In genomic region chr14:72776701-72777255, GRCh38 we compare ENCODE assay signal across 1 cellular context.
TF ChIP-seq lines count a peak whose summit lies in the region.

No MANE protein-coding gene starts in this region.

TF ChIP-seq in HepG2, 621 proteins besides CTCF, POLR2A, EP300 and RAD21 (continued from another document and continues in another):
- TF ChIP-seq KDM3A (CRISPR knock-in tag; IDR thresholded peaks at IDR 0.05; ENCODE audit: low read depth) (peak; percentile 80), KMT2B (CRISPR knock-in tag; IDR thresholded peaks at IDR 0.05) (peak; percentile 38; the same call in 1 of the 2 replicates), MZF1 (CRISPR knock-in tag; IDR thresholded peaks at IDR 0.05; ENCODE audit: borderline replicate concordance) (0 out of 2 replicates have a peak, but pooled peaks have one; percentile 52), HNF4G (IDR thresholded peaks at IDR 0.05; ENCODE audit: borderline replicate concordance, low read depth, low read length) (peak; percentile 97), HNF4G (CRISPR knock-in tag; IDR thresholded peaks at IDR 0.05; ENCODE audit: borderline replicate concordance, low read depth) (peak; percentile 88; the same call in 1 of the 2 replicates), RBM39 (IDR thresholded peaks at IDR 0.05; ENCODE audit: low read depth, low read length, poor library complexity, severe bottlenecking) (no peak), ZNF781 (CRISPR knock-in tag; IDR thresholded peaks at IDR 0.05; ENCODE audit: borderline replicate concordance, not compliant biosample characterization) (peak; percentile 22), ZNF574 (CRISPR knock-in tag; IDR thresholded peaks at IDR 0.05) (peak; percentile 62), RFXANK (CRISPR knock-in tag; IDR thresholded peaks at IDR 0.05) (0 out of 2 replicates have a peak, but pooled peaks have one; percentile 47), ZNF567 (CRISPR knock-in tag; IDR thresholded peaks at IDR 0.05; ENCODE audit: borderline replicate concordance) (no peak), TOPORS (CRISPR knock-in tag; IDR thresholded peaks at IDR 0.05) (no peak), ZNF644 (CRISPR knock-in tag; IDR thresholded peaks at IDR 0.05; ENCODE audit: low read depth) (peak; percentile 83; the same call in 1 of the 2 replicates), ZBTB7A (CRISPR knock-in tag; IDR thresholded peaks at IDR 0.05) (peak; percentile 76; the same call in 1 of the 2 replicates), PAWR (CRISPR knock-in tag; IDR thresholded peaks at IDR 0.05; ENCODE audit: borderline replicate concordance) (no peak), ATF5 (CRISPR knock-in tag; IDR thresholded peaks at IDR 0.05; ENCODE audit: low read depth) (peak; percentile 43; the same call in 1 of the 2 replicates), NFKBIZ (CRISPR knock-in tag; IDR thresholded peaks at IDR 0.05) (peak; percentile 82; the same call in 1 of the 2 replicates), FOXP1 (IDR thresholded peaks at IDR 0.05) (no peak), FOXP1 (CRISPR knock-in tag; IDR thresholded peaks at IDR 0.05) (peak; percentile 90), ZNF407 (CRISPR knock-in tag; IDR thresholded peaks at IDR 0.05; ENCODE audit: not compliant biosample characterization) (no peak), SRF (IDR thresholded peaks at IDR 0.05; ENCODE audit: low read depth, low read length) (0 out of 2 replicates have a peak, but pooled peaks have one; percentile 25)
- TF ChIP-seq, protein P1, sequence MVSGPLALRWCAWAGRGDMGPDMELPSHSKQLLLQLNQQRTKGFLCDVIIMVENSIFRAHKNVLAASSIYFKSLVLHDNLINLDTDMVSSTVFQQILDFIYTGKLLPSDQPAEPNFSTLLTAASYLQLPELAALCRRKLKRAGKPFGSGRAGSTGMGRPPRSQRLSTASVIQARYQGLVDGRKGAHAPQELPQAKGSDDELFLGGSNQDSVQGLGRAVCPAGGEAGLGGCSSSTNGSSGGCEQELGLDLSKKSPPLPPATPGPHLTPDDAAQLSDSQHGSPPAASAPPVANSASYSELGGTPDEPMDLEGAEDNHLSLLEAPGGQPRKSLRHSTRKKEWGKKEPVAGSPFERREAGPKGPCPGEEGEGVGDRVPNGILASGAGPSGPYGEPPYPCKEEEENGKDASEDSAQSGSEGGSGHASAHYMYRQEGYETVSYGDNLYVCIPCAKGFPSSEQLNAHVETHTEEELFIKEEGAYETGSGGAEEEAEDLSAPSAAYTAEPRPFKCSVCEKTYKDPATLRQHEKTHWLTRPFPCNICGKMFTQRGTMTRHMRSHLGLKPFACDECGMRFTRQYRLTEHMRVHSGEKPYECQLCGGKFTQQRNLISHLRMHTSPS (CRISPR knock-in tag; IDR thresholded peaks at IDR 0.05; ENCODE audit: low read depth), result peak; percentile 77; the same call in 1 of the 2 replicates
- TF ChIP-seq, protein P2, sequence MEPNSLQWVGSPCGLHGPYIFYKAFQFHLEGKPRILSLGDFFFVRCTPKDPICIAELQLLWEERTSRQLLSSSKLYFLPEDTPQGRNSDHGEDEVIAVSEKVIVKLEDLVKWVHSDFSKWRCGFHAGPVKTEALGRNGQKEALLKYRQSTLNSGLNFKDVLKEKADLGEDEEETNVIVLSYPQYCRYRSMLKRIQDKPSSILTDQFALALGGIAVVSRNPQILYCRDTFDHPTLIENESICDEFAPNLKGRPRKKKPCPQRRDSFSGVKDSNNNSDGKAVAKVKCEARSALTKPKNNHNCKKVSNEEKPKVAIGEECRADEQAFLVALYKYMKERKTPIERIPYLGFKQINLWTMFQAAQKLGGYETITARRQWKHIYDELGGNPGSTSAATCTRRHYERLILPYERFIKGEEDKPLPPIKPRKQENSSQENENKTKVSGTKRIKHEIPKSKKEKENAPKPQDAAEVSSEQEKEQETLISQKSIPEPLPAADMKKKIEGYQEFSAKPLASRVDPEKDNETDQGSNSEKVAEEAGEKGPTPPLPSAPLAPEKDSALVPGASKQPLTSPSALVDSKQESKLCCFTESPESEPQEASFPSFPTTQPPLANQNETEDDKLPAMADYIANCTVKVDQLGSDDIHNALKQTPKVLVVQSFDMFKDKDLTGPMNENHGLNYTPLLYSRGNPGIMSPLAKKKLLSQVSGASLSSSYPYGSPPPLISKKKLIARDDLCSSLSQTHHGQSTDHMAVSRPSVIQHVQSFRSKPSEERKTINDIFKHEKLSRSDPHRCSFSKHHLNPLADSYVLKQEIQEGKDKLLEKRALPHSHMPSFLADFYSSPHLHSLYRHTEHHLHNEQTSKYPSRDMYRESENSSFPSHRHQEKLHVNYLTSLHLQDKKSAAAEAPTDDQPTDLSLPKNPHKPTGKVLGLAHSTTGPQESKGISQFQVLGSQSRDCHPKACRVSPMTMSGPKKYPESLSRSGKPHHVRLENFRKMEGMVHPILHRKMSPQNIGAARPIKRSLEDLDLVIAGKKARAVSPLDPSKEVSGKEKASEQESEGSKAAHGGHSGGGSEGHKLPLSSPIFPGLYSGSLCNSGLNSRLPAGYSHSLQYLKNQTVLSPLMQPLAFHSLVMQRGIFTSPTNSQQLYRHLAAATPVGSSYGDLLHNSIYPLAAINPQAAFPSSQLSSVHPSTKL (CRISPR knock-in tag; IDR thresholded peaks at IDR 0.05), result peak; percentile 96
- TF ChIP-seq, protein P3, sequence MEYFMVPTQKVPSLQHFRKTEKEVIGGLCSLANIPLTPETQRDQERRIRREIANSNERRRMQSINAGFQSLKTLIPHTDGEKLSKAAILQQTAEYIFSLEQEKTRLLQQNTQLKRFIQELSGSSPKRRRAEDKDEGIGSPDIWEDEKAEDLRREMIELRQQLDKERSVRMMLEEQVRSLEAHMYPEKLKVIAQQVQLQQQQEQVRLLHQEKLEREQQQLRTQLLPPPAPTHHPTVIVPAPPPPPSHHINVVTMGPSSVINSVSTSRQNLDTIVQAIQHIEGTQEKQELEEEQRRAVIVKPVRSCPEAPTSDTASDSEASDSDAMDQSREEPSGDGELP (IDR thresholded peaks at IDR 0.05; ENCODE audit: borderline replicate concordance, low read depth), result peak; percentile 88
- TF ChIP-seq, protein P4, sequence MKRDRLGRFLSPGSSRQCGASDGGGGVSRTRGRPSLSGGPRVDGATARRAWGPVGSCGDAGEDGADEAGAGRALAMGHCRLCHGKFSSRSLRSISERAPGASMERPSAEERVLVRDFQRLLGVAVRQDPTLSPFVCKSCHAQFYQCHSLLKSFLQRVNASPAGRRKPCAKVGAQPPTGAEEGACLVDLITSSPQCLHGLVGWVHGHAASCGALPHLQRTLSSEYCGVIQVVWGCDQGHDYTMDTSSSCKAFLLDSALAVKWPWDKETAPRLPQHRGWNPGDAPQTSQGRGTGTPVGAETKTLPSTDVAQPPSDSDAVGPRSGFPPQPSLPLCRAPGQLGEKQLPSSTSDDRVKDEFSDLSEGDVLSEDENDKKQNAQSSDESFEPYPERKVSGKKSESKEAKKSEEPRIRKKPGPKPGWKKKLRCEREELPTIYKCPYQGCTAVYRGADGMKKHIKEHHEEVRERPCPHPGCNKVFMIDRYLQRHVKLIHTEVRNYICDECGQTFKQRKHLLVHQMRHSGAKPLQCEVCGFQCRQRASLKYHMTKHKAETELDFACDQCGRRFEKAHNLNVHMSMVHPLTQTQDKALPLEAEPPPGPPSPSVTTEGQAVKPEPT (CRISPR knock-in tag; IDR thresholded peaks at IDR 0.05; ENCODE audit: low read depth), result 0 out of 2 replicates have a peak, but pooled peaks have one; percentile 39
- TF ChIP-seq, protein P5, sequence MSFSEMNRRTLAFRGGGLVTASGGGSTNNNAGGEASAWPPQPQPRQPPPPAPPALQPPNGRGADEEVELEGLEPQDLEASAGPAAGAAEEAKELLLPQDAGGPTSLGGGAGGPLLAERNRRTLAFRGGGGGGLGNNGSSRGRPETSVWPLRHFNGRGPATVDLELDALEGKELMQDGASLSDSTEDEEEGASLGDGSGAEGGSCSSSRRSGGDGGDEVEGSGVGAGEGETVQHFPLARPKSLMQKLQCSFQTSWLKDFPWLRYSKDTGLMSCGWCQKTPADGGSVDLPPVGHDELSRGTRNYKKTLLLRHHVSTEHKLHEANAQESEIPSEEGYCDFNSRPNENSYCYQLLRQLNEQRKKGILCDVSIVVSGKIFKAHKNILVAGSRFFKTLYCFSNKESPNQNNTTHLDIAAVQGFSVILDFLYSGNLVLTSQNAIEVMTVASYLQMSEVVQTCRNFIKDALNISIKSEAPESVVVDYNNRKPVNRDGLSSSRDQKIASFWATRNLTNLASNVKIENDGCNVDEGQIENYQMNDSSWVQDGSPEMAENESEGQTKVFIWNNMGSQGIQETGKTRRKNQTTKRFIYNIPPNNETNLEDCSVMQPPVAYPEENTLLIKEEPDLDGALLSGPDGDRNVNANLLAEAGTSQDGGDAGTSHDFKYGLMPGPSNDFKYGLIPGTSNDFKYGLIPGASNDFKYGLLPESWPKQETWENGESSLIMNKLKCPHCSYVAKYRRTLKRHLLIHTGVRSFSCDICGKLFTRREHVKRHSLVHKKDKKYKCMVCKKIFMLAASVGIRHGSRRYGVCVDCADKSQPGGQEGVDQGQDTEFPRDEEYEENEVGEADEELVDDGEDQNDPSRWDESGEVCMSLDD (CRISPR knock-in tag; IDR thresholded peaks at IDR 0.05; ENCODE audit: borderline replicate concordance), result peak; percentile 73; the same call in 1 of the 2 replicates
- TF ChIP-seq, protein P6, sequence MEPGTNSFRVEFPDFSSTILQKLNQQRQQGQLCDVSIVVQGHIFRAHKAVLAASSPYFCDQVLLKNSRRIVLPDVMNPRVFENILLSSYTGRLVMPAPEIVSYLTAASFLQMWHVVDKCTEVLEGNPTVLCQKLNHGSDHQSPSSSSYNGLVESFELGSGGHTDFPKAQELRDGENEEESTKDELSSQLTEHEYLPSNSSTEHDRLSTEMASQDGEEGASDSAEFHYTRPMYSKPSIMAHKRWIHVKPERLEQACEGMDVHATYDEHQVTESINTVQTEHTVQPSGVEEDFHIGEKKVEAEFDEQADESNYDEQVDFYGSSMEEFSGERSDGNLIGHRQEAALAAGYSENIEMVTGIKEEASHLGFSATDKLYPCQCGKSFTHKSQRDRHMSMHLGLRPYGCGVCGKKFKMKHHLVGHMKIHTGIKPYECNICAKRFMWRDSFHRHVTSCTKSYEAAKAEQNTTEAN (CRISPR knock-in tag; conservative IDR thresholded peaks at IDR 0.05), result peak; percentile 84
